7 cellular contexts compared by ENCODE assay signal in genomic region chr1:156838972-156839371, GRCh38.
DNase-seq lines count a peak whose midpoint lies in the region; ATAC-seq and TF ChIP-seq lines count a peak whose summit lies in the region.

No MANE protein-coding gene starts in this region.

- ATAC-seq in GM21737 (IDR thresholded peaks at IDR 0.05; ENCODE audit: unreplicated experiment) (no peak), GM19324 (IDR thresholded peaks at IDR 0.05; ENCODE audit: low FRiP score, unreplicated experiment) (no peak)

- no peaks in the 10 kb centered on the region for H3K36me3 ChIP-seq in GM06990 (ENCODE audit: control insufficient read depth, insufficient read depth, low read length)

- peak; percentile 90 for TF ChIP-seq CTCF in GM06990 (IDR thresholded peaks at IDR 0.05; ENCODE audit: insufficient read depth, low read length, poor library complexity, severe bottlenecking)
- peak; percentile 94 for TF ChIP-seq CTCF in fibroblast of pulmonary artery (IDR thresholded peaks at IDR 0.05; ENCODE audit: low read length, missing control alignments)
- TF ChIP-seq CTCF in retinal pigment epithelial cell (conservative IDR thresholded peaks at IDR 0.05; ENCODE audit: low read depth, low read length) = peak; percentile 91

- DNase-seq in GM06990 (ENCODE audit: extremely low read depth, insufficient read length) (no peak), NAMALWA (ENCODE audit: low spot score) (peak; percentile 81), activated T-cell treated with anti-CD3 and anti-CD28 coated beads for 4 hours (peak; percentile 39), fibroblast of pulmonary artery (ENCODE audit: low read depth) (peak; percentile 27), retinal pigment epithelial cell (ENCODE audit: low read depth) (no peak)

- no peaks in the 10 kb centered on the region; the same call in none of the 2 replicates for H3K27me3 ChIP-seq in GM06990 (replicated peaks; ENCODE audit: control insufficient read depth, insufficient read depth, low read length)

- H3K4me3 ChIP-seq in GM06990 (replicated peaks; ENCODE audit: low read depth, low read length) (no peak overlapping the region), fibroblast of pulmonary artery (replicated peaks; ENCODE audit: low read depth, low read length) (no peak overlapping the region), retinal pigment epithelial cell (ENCODE audit: low read length) (no peak overlapping the region)

Comparison
In these comparisons a context has a peak if more than half of its experiments do, and no peak if none do; other contexts are left out.
1. DNase-seq: peak in NAMALWA (single experiment), activated T-cell treated with anti-CD3 and anti-CD28 coated beads for 4 hours (single experiment) and fibroblast of pulmonary artery (single experiment); none in GM06990 (single experiment) and retinal pigment epithelial cell (single experiment).
2. Peak in every context shown above with its lines, with median percentiles within 50 percentile points of each other: CTCF ChIP-seq.